Comparison of ENCODE assay signal across 19 cellular contexts in the genomic region with DNA sequence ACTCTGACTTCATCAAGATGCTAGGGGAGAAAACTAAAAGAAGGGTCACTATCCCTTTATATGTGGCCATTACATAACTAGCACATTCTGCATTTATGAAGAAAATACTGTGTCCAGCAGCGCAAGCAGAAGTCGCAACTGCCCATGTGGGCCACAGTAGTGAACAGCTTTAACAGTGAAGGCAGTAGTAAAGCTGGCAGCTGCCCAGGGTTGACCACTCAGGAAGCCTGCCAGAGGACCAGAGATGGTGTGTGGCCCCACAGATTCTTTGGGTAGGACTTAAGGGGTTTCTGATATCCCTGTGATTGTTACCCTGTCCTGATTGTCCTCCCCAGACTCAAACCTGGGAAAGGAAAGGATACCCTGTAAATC.
DNase-seq lines count a peak whose midpoint lies in the region; ATAC-seq, FAIRE-seq and TF ChIP-seq lines count a peak whose summit lies in the region.
"Had no signal": no experiment of that assay in that cellular context is flagged by ENCODE, and none has a peak within 500 bp of the region (broad histone marks: within the 10 kb centered on the region; RNA-seq: fewer than 3 reads in every experiment).

No MANE protein-coding gene starts in this region.

- no peak for TF ChIP-seq POLR2A in GM12878 (IDR thresholded peaks at IDR 0.05; ENCODE audit: low read depth, low read length)

- H3K27ac ChIP-seq in GM12878 (ENCODE audit: control insufficient read depth, insufficient read depth) (no peak overlapping the region), lung (ENCODE audit: low read depth in 1 of 2, low read length in 1 of 2) (peak overlapping the region in 1 of 2 donors; percentile 33), tibial artery (peak overlapping the region; percentile 47 to 70)

- H3K4me1 ChIP-seq in GM12878 (ENCODE audit: control insufficient read depth, insufficient read depth, low read length) (no peaks in the 10 kb centered on the region), lung (ENCODE audit: control insufficient read depth in 2 of 2, insufficient read depth in 2 of 2, low read length in 2 of 2) (peaks cover 0 to 2% of the 10 kb centered on the region in 2 donors), tibial artery (peaks cover 0 to 12% (median 8%) of the 10 kb centered on the region in 4 donors)

- H3K9ac ChIP-seq in GM12878 (ENCODE audit: control insufficient read depth, insufficient read depth, low read length): no peak overlapping the region

- H3K9me3 ChIP-seq in MG63: no peaks in the 10 kb centered on the region
- H3K9me3 ChIP-seq in GM12878 (replicated peaks; ENCODE audit: control insufficient read depth, insufficient read depth, low read length): no peaks in the 10 kb centered on the region
- H3K9me3 ChIP-seq in lung (ENCODE audit: control insufficient read depth in 2 of 2, insufficient read depth in 1 of 2, low read length in 1 of 2): no peaks in the 10 kb centered on the region
- H3K9me3 ChIP-seq in tibial artery: no peaks in the 10 kb centered on the region
- H3K9me3 ChIP-seq: transverse colon had no signal

- H3K4me2 ChIP-seq in GM12878 (ENCODE audit: control insufficient read depth, insufficient read depth): no peak overlapping the region

- TF ChIP-seq EP300 in GM12878 (IDR thresholded peaks at IDR 0.05; ENCODE audit: borderline replicate concordance in 1 of 2, control insufficient read depth in 1 of 2, low read depth in 2 of 2, low read length in 2 of 2): no peak

- ATAC-seq in GM12878 (peak; percentile 17; the same call in 1 of the 3 replicates), lung (ENCODE audit: insufficient read depth, low FRiP score) (peak; percentile 45), left cardiac atrium (no peak), GM18861 (IDR thresholded peaks at IDR 0.05; ENCODE audit: unreplicated experiment) (no peak)

- intact Hi-C loops in GM12878 (cut with micrococcal nuclease; ENCODE audit: unreplicated experiment) (no loop called here), tibial artery (cut with DNase I; ENCODE audit: low total_unique reads) (no loop called here), left cardiac atrium (cut with DNase I) (no loop called here)

- no peaks in the 10 kb centered on the region for H3K27me3 ChIP-seq in MG63
- no peaks in the 10 kb centered on the region for H3K27me3 ChIP-seq in GM12878 (replicated peaks in 1 of 2; ENCODE audit: control insufficient read depth in 2 of 2, insufficient read depth in 2 of 2, low read length in 1 of 2)
- H3K27me3 ChIP-seq in lung (ENCODE audit: control insufficient read depth, insufficient read depth): no peaks in the 10 kb centered on the region
- no peaks in the 10 kb centered on the region for H3K27me3 ChIP-seq in tibial artery
- H3K27me3 ChIP-seq: transverse colon had no signal

- H3K4me3 ChIP-seq in MG63 (no peak overlapping the region), GM12878 (no peak overlapping the region), lung (no peak overlapping the region), tibial artery (no peak overlapping the region)
- H3K4me3 ChIP-seq: transverse colon had no signal

- peak; percentile 14 for DNase-seq in MG63
- no peak for DNase-seq in GM12878 (ENCODE audit: low read depth, low spot score)
- DNase-seq in lung (ENCODE audit: low spot score): no peak
- DNase-seq in tibial artery: no peak
- DNase-seq in NCI-H82 treated with DMSO at 0.1 percent for 48 hours (lab: John Stamatoyannopoulos, UW; ENCODE audit: unreplicated experiment): no peak
- no peak for DNase-seq in SKM-1 (lab: John Stamatoyannopoulos, UW; ENCODE audit: unreplicated experiment)
- DNase-seq in left cardiac atrium: no peak
- DNase-seq: caudate nucleus; DND-41; erythroblast; left ventricle myocardium superior; NCI-H1417 treated with DMSO at 0.1 percent for 48 hours; NCI-H524; occipital lobe; SIG-M5; stimulated activated naive CD4-positive, alpha-beta T cell; T-helper 2 cell had no signal

- no peak for FAIRE-seq in GM12878 (lab: Jason Lieb, UNC)

- WGBS in GM12878 (ENCODE audit: insufficient coverage, insufficient replicate concordance, low lambda C conversion rate, missing lambda C conversion rate): 84% methylated on average over 2 of the region's 2 CpGs
- 93 to 95% methylated on average over 2 of the region's 2 CpGs for WGBS in lung, 2 donors

- POLR2A ChIA-PET in GM12878 (lab: Charles Lee): interaction anchor here (0.8 to 1.3 kb wide), 3 partner anchors 57 to 100 kb away, joined by 3 to 4 read pairs (median 3); no protein-coding TSS in a partner anchor

- H3K79me2 ChIP-seq in GM12878 (ENCODE audit: control insufficient read depth, insufficient read depth, low read length): no peaks in the 10 kb centered on the region

- CTCF ChIA-PET in GM12878 (lab: Yijun Ruan, JAX): interaction anchor here (0.7 to 6.4 kb wide), 8 partner anchors 9 to 235 kb away, joined by 3 to 119 read pairs (median 6); no protein-coding TSS in a partner anchor

- no peak for TF ChIP-seq RAD21 in GM12878 (IDR thresholded peaks at IDR 0.05; ENCODE audit: insufficient read depth, low read depth, low read length)

- no peak for TF ChIP-seq CTCF in GM12878 (IDR thresholded peaks at IDR 0.05 in 2 of 3, conservative IDR thresholded peaks at IDR 0.05 in 1 of 3; ENCODE audit: control insufficient read depth in 2 of 3, extremely low read depth in 1 of 3, insufficient read depth in 1 of 3, low read depth in 3 of 3, low read length in 3 of 3)
- no peak for TF ChIP-seq CTCF in lung (IDR thresholded peaks at IDR 0.05; ENCODE audit: control extremely low read depth, extremely low read depth)
- no peak for TF ChIP-seq CTCF in tibial artery (IDR thresholded peaks at IDR 0.05)

- no peak overlapping the region for H2AFZ ChIP-seq in GM12878 (ENCODE audit: control insufficient read depth, low read depth, low read length)

- H3K36me3 ChIP-seq in MG63 (no peaks in the 10 kb centered on the region), GM12878 (ENCODE audit: control insufficient read depth in 2 of 2, insufficient read depth in 2 of 2, low read length in 1 of 2) (no peaks in the 10 kb centered on the region), lung (ENCODE audit: control insufficient read depth in 2 of 2, insufficient read depth in 2 of 2, low read length in 2 of 2) (no peaks in the 10 kb centered on the region), tibial artery (no peaks in the 10 kb centered on the region)
- H3K36me3 ChIP-seq: transverse colon had no signal

- no TSS peak for BruUV-seq in GM12878 (replicated peaks; lab: Mats Ljungman, UMichigan)

- RAD21 ChIA-PET in GM12878 (lab: Charles Lee; ENCODE audit: unreplicated experiment): interaction anchor here (0.9 to 6.1 kb wide), 6 partner anchors 60 to 308 kb away, joined by 3 to 64 read pairs (median 3); no protein-coding TSS in a partner anchor

- SMC1A ChIA-PET in GM12878 (lab: Charles Lee; ENCODE audit: uncharacterized antibody, unreplicated experiment): interaction anchor here (0.6 to 6.5 kb wide), 14 partner anchors 9 to 175 kb away, joined by 3 to 117 read pairs (median 3); partner anchors contain the start of gene NT5E

- no peaks in the 10 kb centered on the region for H4K20me1 ChIP-seq in GM12878 (ENCODE audit: control insufficient read depth, insufficient read depth)

- in situ Hi-C loops in GM12878 (cut with MboI): no loop called here

TF ChIP-seq in GM12878, 131 proteins besides CTCF, POLR2A, EP300 and RAD21 (continues in another document):
- no peak for TF ChIP-seq ZBED1 (IDR thresholded peaks at IDR 0.05; ENCODE audit: borderline replicate concordance)
- TF ChIP-seq EGR1 (IDR thresholded peaks at IDR 0.05; ENCODE audit: borderline replicate concordance in 1 of 2, low read depth in 2 of 2, low read length in 2 of 2): no peak
- no peak for TF ChIP-seq ZBTB11 (CRISPR knock-in tag; IDR thresholded peaks at IDR 0.05)
- TF ChIP-seq ATF3 (IDR thresholded peaks at IDR 0.05; ENCODE audit: borderline replicate concordance, extremely low read depth, low read depth, low read length): no peak
- no peak for TF ChIP-seq MYB (IDR thresholded peaks at IDR 0.05; ENCODE audit: borderline replicate concordance, low read depth, low read length)
- TF ChIP-seq IRF3 (IDR thresholded peaks at IDR 0.05): no peak
- TF ChIP-seq TCF12 (IDR thresholded peaks at IDR 0.05; ENCODE audit: low read depth, low read length): no peak
- TF ChIP-seq ZZZ3 (IDR thresholded peaks at IDR 0.05; ENCODE audit: control insufficient read depth, insufficient read length, low read depth): no peak
- no peak for TF ChIP-seq JUNB (IDR thresholded peaks at IDR 0.05)

Comparison
In these comparisons a context has a peak if more than half of its experiments do, and no peak if none do; other contexts are left out.
1. ATAC-seq: peak in GM12878 (single experiment) and lung (single experiment); none in left cardiac atrium (0 of 2) and GM18861 (single experiment).